ENCODE assay signal across 13 cellular contexts in the genomic region with DNA sequence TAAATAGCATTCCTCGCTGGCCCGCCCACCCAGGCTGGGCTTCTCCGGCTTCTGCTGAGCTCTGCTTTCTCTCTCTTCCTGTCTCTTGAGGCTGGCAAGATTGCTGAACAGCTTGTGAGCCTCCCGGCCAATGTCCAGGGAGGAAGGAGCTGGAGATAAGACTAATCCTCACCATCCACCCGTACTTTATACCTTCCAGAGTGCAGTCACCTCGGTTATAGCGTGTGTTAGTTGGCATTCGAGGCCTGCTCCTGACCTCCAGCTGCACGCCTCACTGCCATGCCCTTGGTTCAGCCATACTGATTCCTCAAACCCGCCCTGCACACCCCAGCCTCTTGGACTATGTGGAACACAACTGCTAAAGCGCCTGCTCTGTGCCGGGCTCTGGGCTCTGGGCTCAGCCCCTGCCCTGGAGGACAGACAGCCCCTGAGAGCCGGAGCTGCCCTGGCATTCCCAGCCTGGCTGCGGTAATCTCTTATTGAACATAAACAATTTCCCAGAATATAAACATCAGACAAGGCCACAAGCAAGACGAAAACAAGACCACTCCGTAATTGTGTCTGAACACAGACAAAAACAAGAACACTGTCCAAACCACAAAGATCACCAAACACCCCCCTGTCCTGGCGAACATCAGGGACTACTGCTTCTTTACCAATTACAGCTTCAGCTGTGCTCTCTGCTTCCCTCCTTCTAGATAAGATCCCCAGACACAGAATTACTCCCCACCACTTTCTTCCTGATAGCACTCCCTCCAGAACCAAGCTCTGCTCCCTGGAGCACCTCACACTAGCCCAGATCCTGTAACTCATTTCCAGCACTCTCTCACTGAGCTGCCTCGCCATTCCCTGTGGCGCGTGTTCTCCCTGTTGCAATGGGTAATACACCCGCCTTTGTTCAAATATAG. TPM values are rescaled to one million over a fixed set of nuclear protein-coding genes. Genes with fewer than 3 reads are reported as not detected.
DNase-seq lines count a peak whose midpoint lies in the region; ATAC-seq and TF ChIP-seq lines count a peak whose summit lies in the region.
"Had no signal": no experiment of that assay in that cellular context is flagged by ENCODE, and none has a peak within 500 bp of the region (broad histone marks: within the 10 kb centered on the region; RNA-seq: fewer than 3 reads in every experiment).

No MANE protein-coding gene starts in this region.

- no peak for TF ChIP-seq CTCF in WTC11 (IDR thresholded peaks at IDR 0.05)
- no peak for TF ChIP-seq CTCF in right atrium auricular region (IDR thresholded peaks at IDR 0.05)
- no peak for TF ChIP-seq CTCF in omental fat pad (IDR thresholded peaks at IDR 0.05)

- H3K4me3 ChIP-seq in H7 (ENCODE audit: insufficient read depth, low read depth, low read length) (no peak overlapping the region), right atrium auricular region (no peak overlapping the region)
- H3K4me3 ChIP-seq: colonic mucosa, tibial nerve had no signal

- POLR2A ChIA-PET in WTC11 (lab: Charles Lee) = no interaction called here

- peaks cover 0 to 51% of the 10 kb centered on the region in 2 donors for H3K4me1 ChIP-seq in right atrium auricular region
- H3K4me1 ChIP-seq: colonic mucosa had no signal

- peak overlapping the region in 1 of 2 donors; percentile 45 for H3K27ac ChIP-seq in right atrium auricular region
- H3K27ac ChIP-seq: colonic mucosa, tibial nerve had no signal

- no peak overlapping the region for H3K27ac Mint-ChIP-seq in WTC11

- ATAC-seq in WTC11 (peak; percentile 73), omental fat pad (ENCODE audit: low FRiP score) (no peak), HG03469 (IDR thresholded peaks at IDR 0.05; ENCODE audit: unreplicated experiment) (no peak)

- no peak overlapping the region for H3K4me3 Mint-ChIP-seq in WTC11

- no peaks in the 10 kb centered on the region for H3K27me3 Mint-ChIP-seq in WTC11 (ENCODE audit: low read depth)

- no peaks in the 10 kb centered on the region for H3K27me3 ChIP-seq in H7 (ENCODE audit: control insufficient read depth, insufficient read depth, low read length)
- no peaks in the 10 kb centered on the region for H3K27me3 ChIP-seq in right atrium auricular region
- H3K27me3 ChIP-seq: colonic mucosa, tibial nerve had no signal

- H3K4me1 Mint-ChIP-seq in WTC11 = peaks cover 17% of the 10 kb centered on the region

- no peaks in the 10 kb centered on the region for H3K9me3 Mint-ChIP-seq in WTC11

- H3K36me3 Mint-ChIP-seq in WTC11 = no peaks in the 10 kb centered on the region

- CTCF ChIA-PET in WTC11 (lab: Charles Lee) = interaction anchor here (1.1 to 2.2 kb wide), 3 partner anchors 10 to 28 kb away, joined by 3 to 7 read pairs (median 5); no protein-coding TSS in a partner anchor

- no peaks in the 10 kb centered on the region for H3K9me3 ChIP-seq in right atrium auricular region
- H3K9me3 ChIP-seq: colonic mucosa, tibial nerve had no signal

- peak; percentile 71 for DNase-seq in H7
- peak; percentile 38 for DNase-seq in WTC11 (ENCODE audit: low spot score)
- peak; percentile 65 for DNase-seq in right atrium auricular region (ENCODE audit: low spot score)
- DNase-seq in omental fat pad (ENCODE audit: low spot score) = peak; percentile 16
- DNase-seq in NCI-H446 (lab: John Stamatoyannopoulos, UW) = no peak
- DNase-seq in amygdala (lab: John Stamatoyannopoulos, UW) = no peak
- DNase-seq in NCI-H1105 (lab: John Stamatoyannopoulos, UW) = no peak
- DNase-seq: activated T-cell treated with anti-CD3 and anti-CD28 coated beads, Interleukin-2, amount 50 U/mL, for 1 hour; colonic mucosa; NCI-H187; nucleus accumbens had no signal

- H3K36me3 ChIP-seq in H7 (replicated peaks; ENCODE audit: control insufficient read depth, insufficient read depth, low read length) (no peaks in the 10 kb centered on the region), right atrium auricular region (no peaks in the 10 kb centered on the region)
- H3K36me3 ChIP-seq: colonic mucosa, tibial nerve had no signal

TF ChIP-seq in WTC11, 78 proteins besides CTCF, POLR2A, EP300 and RAD21:
- TF ChIP-seq FOXP1 (CRISPR knock-in tag; IDR thresholded peaks at IDR 0.05; ENCODE audit: borderline replicate concordance) = no peak
- no peak for TF ChIP-seq MXD4 (CRISPR knock-in tag; IDR thresholded peaks at IDR 0.05; ENCODE audit: borderline replicate concordance)
- no peak for TF ChIP-seq JUN (CRISPR knock-in tag; IDR thresholded peaks at IDR 0.05)
- no peak for TF ChIP-seq JAZF1 (CRISPR knock-in tag; IDR thresholded peaks at IDR 0.05)
- TF ChIP-seq ZNF423 (CRISPR knock-in tag; IDR thresholded peaks at IDR 0.05) = no peak
- TF ChIP-seq, protein P1, sequence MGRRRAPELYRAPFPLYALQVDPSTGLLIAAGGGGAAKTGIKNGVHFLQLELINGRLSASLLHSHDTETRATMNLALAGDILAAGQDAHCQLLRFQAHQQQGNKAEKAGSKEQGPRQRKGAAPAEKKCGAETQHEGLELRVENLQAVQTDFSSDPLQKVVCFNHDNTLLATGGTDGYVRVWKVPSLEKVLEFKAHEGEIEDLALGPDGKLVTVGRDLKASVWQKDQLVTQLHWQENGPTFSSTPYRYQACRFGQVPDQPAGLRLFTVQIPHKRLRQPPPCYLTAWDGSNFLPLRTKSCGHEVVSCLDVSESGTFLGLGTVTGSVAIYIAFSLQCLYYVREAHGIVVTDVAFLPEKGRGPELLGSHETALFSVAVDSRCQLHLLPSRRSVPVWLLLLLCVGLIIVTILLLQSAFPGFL (CRISPR knock-in tag; IDR thresholded peaks at IDR 0.05; ENCODE audit: borderline replicate concordance) = no peak

RNA-seq across cellular contexts. Expression of gene TLE3, which starts 57.0 kb away (rescaled TPM):
- total RNA-seq in H7 (2014; rRNA removed; shearing (Covaris generic)) = 83.5 and 108 TPM in 2 replicates
- total RNA-seq in WTC11 (2021) (66.8 to 78.7 TPM (median 68.0 TPM) in 3 replicates), right atrium auricular region (10 to 100 TPM; 23.3 to 61.7 TPM), omental fat pad (100 to 1,000 TPM in 2 of 4 donors, 10 to 100 TPM in 2; 44.0 to 159 (median 78.8) TPM)

Comparison
In these comparisons a context has a peak if more than half of its experiments do, and no peak if none do; other contexts are left out.
1. DNase-seq: peak in H7 (single experiment), WTC11 (single experiment), right atrium auricular region (single experiment) and omental fat pad (single experiment); none in NCI-H446 (0 of 2), amygdala (0 of 56) and NCI-H1105 (single experiment).